ENCODE assay signal across 21 cellular contexts in genomic region chr2:205030695-205031094, GRCh38.
A peak's percentile ranks its signal among the peaks of the same experiment; 100 is the strongest.
DNase-seq lines count a peak whose midpoint lies in the region; ATAC-seq, FAIRE-seq and TF ChIP-seq lines count a peak whose summit lies in the region.
"Had no signal": no experiment of that assay in that cellular context is flagged by ENCODE, and none has a peak within 500 bp of the region (broad histone marks: within the 10 kb centered on the region; RNA-seq: fewer than 3 reads in every experiment).

No MANE protein-coding gene starts in this region.

- peak; percentile 60 for FAIRE-seq in islet of Langerhans (lab: Jason Lieb, UNC)
- FAIRE-seq: A204.1, D721Med, GM12891, GM18507, H54 had no signal

- H3K9me3 ChIP-seq in HEK293 (ENCODE audit: control insufficient read depth, insufficient read depth, low read depth, low read length) (no peaks in the 10 kb centered on the region), Panc1 (ENCODE audit: control insufficient read depth, insufficient read depth, low read depth, low read length) (peaks cover 4% of the 10 kb centered on the region; the same call in 1 of the 2 replicates)
- H3K9me3 ChIP-seq: BLaER1, HAP-1 had no signal

- no peak for ATAC-seq in Panc1
- no peak for ATAC-seq in GM19395 (IDR thresholded peaks at IDR 0.05; ENCODE audit: unreplicated experiment)
- ATAC-seq: CD8-positive, alpha-beta T cell had no signal

- DNase-seq in Panc1 (ENCODE audit: low read depth, low spot score) (no peak), brain pericyte (ENCODE audit: low read depth, low spot score) (peak; percentile 51), COR-L47 (lab: John Stamatoyannopoulos, UW) (no peak), cortex of kidney (lab: John Stamatoyannopoulos, UW) (no peak)
- DNase-seq: CD4-positive, CD25-positive, alpha-beta regulatory T cell; CD8-positive, alpha-beta T cell; DMS 273 treated with DMSO at 0.1 percent for 48 hours; DMS79 treated with DMSO at 0.1 percent for 48 hours; GF-D8; GOT3 had no signal

- H3K27ac ChIP-seq in HEK293 (ENCODE audit: extremely low read depth, low read depth, low read length), result no peak overlapping the region
- peak overlapping the region; percentile 49; the same call in 1 of the 2 replicates for H3K27ac ChIP-seq in Panc1 (ENCODE audit: low read length)
- H3K27ac ChIP-seq: BLaER1, C4-2B had no signal

- no TSS peak for BruUV-seq in Panc1 (replicated peaks; lab: Mats Ljungman, UMichigan)

- H3K27me3 ChIP-seq in Panc1 (ENCODE audit: control insufficient read depth, insufficient read depth, low read length), result no peaks in the 10 kb centered on the region
- H3K27me3 ChIP-seq: BLaER1 had no signal

- CTCF ChIA-PET in HEK293 (lab: Yijun Ruan, JAX), result no interaction called here
- CTCF ChIA-PET in Panc1 (lab: Charles Lee), result no interaction called here

- intact Hi-C loops in Panc1 (cut with micrococcal nuclease; ENCODE audit: unreplicated experiment), result no loop called here

- in situ Hi-C loops in Panc1 (cut with HindIII; ENCODE audit: low pct_unique_long_range_greater_than_20kb, low sequenced_read_pairs), result no loop called here

- POLR2A ChIA-PET in HEK293 (lab: Yijun Ruan, JAX) (no interaction called here), Panc1 (lab: Charles Lee) (no interaction called here)

- H3K4me3 ChIP-seq in HEK293 (ENCODE audit: low read depth, low read length), result no peak overlapping the region
- no peak overlapping the region for H3K4me3 ChIP-seq in Panc1 (ENCODE audit: low read depth in 2 of 2, low read length in 2 of 2)
- H3K4me3 ChIP-seq: BLaER1, HAP-1 had no signal

- no peaks in the 10 kb centered on the region for H3K36me3 ChIP-seq in HEK293 (ENCODE audit: control insufficient read depth in 2 of 2, insufficient read depth in 1 of 2, low read length in 2 of 2)
- no peaks in the 10 kb centered on the region for H3K36me3 ChIP-seq in Panc1 (ENCODE audit: control insufficient read depth, insufficient read depth, low read length)
- H3K36me3 ChIP-seq: BLaER1, HAP-1 had no signal

- H3K4me1 ChIP-seq in HEK293 (ENCODE audit: control insufficient read depth, insufficient read depth, low read length) (no peaks in the 10 kb centered on the region), Panc1 (ENCODE audit: control insufficient read depth, insufficient read depth, low read length) (peaks cover 15% of the 10 kb centered on the region)
- H3K4me1 ChIP-seq: BLaER1, HAP-1 had no signal

- TF ChIP-seq CTCF in HEK293 (tag by site-specific recombination; IDR thresholded peaks at IDR 0.05) (no peak), Panc1 (IDR thresholded peaks at IDR 0.05) (no peak)

TF ChIP-seq in HEK293, 187 proteins besides CTCF, POLR2A, EP300 and RAD21:
- TF ChIP-seq GLIS1 (tag by site-specific recombination; IDR thresholded peaks at IDR 0.05) (peak; percentile 14; the same call in 1 of the 2 replicates), ZNF701 (tag by site-specific recombination; IDR thresholded peaks at IDR 0.05) (no peak)
